In genomic region chr2:115887209-115887776, GRCh38 we compare ENCODE assay signal across 11 cellular contexts.
"Had no signal": no experiment of that assay in that cellular context is flagged by ENCODE, and none has a peak within 500 bp of the region (broad histone marks: within the 10 kb centered on the region; RNA-seq: fewer than 3 reads in every experiment).

No MANE protein-coding gene starts in this region.

- H3K4me2 ChIP-seq: GM23338 had no signal

- H2AFZ ChIP-seq: GM23248, GM23338 had no signal

- DNase-seq: GM23248, GOT3, H7, H9, HCEC 1CT, HFFc6 had no signal

- H3K4me3 ChIP-seq: GM23248, GM23338, HAP-1 had no signal

- H3K9ac ChIP-seq: GM23248 had no signal

- H3K27ac ChIP-seq: GM23248 had no signal

- FAIRE-seq: H1, H54 had no signal

- H3K36me3 ChIP-seq: HAP-1 had no signal

- H3K4me1 ChIP-seq: HAP-1 had no signal

- ATAC-seq: GM23338, HCT116 had no signal
